ENCODE assay signal across 27 cellular contexts in genomic region chr4:76224193-76224592, GRCh38. TPM values are rescaled to one million over a fixed set of nuclear protein-coding genes. Genes with fewer than 3 reads are reported as not detected.
"Had no signal": no experiment of that assay in that cellular context is flagged by ENCODE, and none has a peak within 500 bp of the region (broad histone marks: within the 10 kb centered on the region; RNA-seq: fewer than 3 reads in every experiment).

No MANE protein-coding gene starts in this region.

- H3K4me1 ChIP-seq: neural progenitor cell, testis had no signal

- H2AFZ ChIP-seq: neural progenitor cell had no signal

- H3K9me3 ChIP-seq: testis, thyroid gland had no signal

- H3K4me3 ChIP-seq: neural progenitor cell, skin epidermis, stomach, testis, thyroid gland, transverse colon, upper lobe of left lung had no signal

- H3K4me1 Mint-ChIP-seq: immature natural killer cell, memory B cell, naive B cell, neural progenitor cell had no signal

- H3K4me2 ChIP-seq: neural progenitor cell had no signal

- H3K27ac Mint-ChIP-seq: immature natural killer cell; memory B cell; natural killer cell; nephron progenitor cell; neural progenitor cell; progenitor cell of endocrine pancreas; stimulated activated naive B cell treated with anti-CD40 and anti-IgM and Interleukin-4, amounts not matched to agents 10 μg/mL and 1 μg/mL and 100 μg/mL, for 72 hours had no signal

- H3K27ac ChIP-seq: neural progenitor cell, skin epidermis, stomach, testis, thyroid gland, transverse colon, upper lobe of left lung had no signal

- H3K27me3 Mint-ChIP-seq: progenitor cell of endocrine pancreas had no signal

- DNase-seq: head of caudate nucleus; hypothalamus; immature natural killer cell; kidney; naive B cell; natural killer cell; nephron progenitor cell; right cardiac atrium; stimulated activated CD4-positive, alpha-beta T cell treated with anti-CD3 and anti-CD28 coated beads, Interleukin-12 subunit alpha, Interleukin-12 subunit beta, amount 100 ng/mL, for 4 hours; stimulated activated CD4-positive, alpha-beta T cell treated with anti-CD3 and anti-CD28 coated beads, Interleukin-15, amount 100 ng/mL, for 24 hours; stimulated activated CD4-positive, alpha-beta T cell treated with anti-CD3 and anti-CD28 coated beads, Interleukin-2, amount 100 ng/mL, for 24 hours; stimulated activated CD4-positive, alpha-beta T cell treated with anti-CD3 and anti-CD28 coated beads, Interleukin-4, amount 100 ng/mL, for 1 hour; stimulated activated naive B cell treated with anti-CD40 and anti-IgM and Interleukin-4, amounts not matched to agents 10 μg/mL and 1 μg/mL and 100 μg/mL, for 72 hours; stimulated activated naive CD8-positive, alpha-beta T cell treated with anti-CD3 and anti-CD28 coated beads, Interleukin-15, Interleukin-2, amounts not matched to agents 100 U/mL and 50 U/mL, for 24 hours; stomach; testis; thyroid gland; transverse colon; upper lobe of left lung had no signal

- H3K4me3 Mint-ChIP-seq: immature natural killer cell; memory B cell; naive B cell; natural killer cell; nephron progenitor cell; neural progenitor cell; stimulated activated naive B cell treated with anti-CD40 and anti-IgM and Interleukin-4, amounts not matched to agents 10 μg/mL and 1 μg/mL and 100 μg/mL, for 72 hours had no signal

- ATAC-seq: natural killer cell; right cardiac atrium; sciatic nerve; stimulated activated naive B cell treated with anti-CD40 and anti-IgM and Interleukin-4, amounts not matched to agents 10 μg/mL and 1 μg/mL and 100 μg/mL, for 72 hours; stimulated activated naive CD8-positive, alpha-beta T cell treated with anti-CD3 and anti-CD28 coated beads, Interleukin-15, Interleukin-2, amounts not matched to agents 100 U/mL and 50 U/mL, for 24 hours had no signal

- H3K36me3 ChIP-seq: neural progenitor cell, stomach, thyroid gland, transverse colon, upper lobe of left lung had no signal

- H3K27me3 ChIP-seq: neural progenitor cell, stomach, testis, thyroid gland, transverse colon, upper lobe of left lung had no signal

- FAIRE-seq: islet of Langerhans, kidney, urothelium cell line had no signal

RNA-seq across cellular contexts. Expression of gene FAM47E, which starts 27.3 kb away (rescaled TPM):
- total RNA-seq: lung microvascular endothelial cell had no signal
- polyA plus RNA-seq: immature natural killer cell had no signal
